ENCODE assay signal across 6 cellular contexts in the genomic region with DNA sequence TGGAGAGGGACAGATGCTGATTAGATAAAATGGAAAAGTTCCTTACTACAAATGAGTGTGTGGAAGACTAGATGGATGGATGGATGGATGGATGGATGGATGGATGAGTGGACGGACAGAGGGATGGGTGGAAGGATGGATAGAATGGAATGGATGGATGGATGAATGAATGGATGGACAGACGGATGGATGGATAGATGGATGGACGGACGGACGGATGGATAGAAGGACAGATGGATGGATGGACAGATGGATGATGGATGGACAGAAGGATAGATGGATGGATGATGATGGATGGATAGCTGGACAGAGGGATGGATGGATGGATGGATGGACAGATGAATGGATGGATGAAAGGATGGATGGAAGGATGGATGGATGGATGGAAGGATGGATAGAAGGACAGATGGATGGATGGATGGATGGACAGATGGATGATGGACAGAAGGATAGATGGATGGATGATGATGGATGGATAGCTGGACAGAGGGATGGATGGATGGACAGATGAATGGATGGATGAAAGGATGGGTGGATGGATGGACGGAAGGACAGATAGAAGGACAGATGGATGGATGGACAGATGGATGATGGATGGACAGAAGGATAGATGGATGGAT.
A peak's percentile ranks its signal among the peaks of the same experiment; 100 is the strongest.
DNase-seq lines count a peak whose midpoint lies in the region; ATAC-seq, FAIRE-seq and TF ChIP-seq lines count a peak whose summit lies in the region.
"Not testable (repeated sequence)": the region's sequence is repeated elsewhere in the genome, so short reads cannot be mapped to it uniquely, and the experiment has no call there.

No MANE protein-coding gene starts in this region.

- TF ChIP-seq CTCF in HEK293 (tag by site-specific recombination; IDR thresholded peaks at IDR 0.05); IMR-90 (conservative IDR thresholded peaks at IDR 0.05; ENCODE audit: low read depth, low read length); K562 (IDR thresholded peaks at IDR 0.05 in 2 of 3, conservative IDR thresholded peaks at IDR 0.05 in 1 of 3; ENCODE audit: insufficient read depth in 2 of 3, low read depth in 1 of 3, low read length in 3 of 3); nephron (IDR thresholded peaks at IDR 0.05; ENCODE audit: unreplicated experiment in 3 of 3); type B pancreatic cell (conservative IDR thresholded peaks at IDR 0.05): not testable (repeated sequence)

- H3K4me1 ChIP-seq in HEK293 (ENCODE audit: control insufficient read depth, insufficient read depth, low read length) (peaks cover 12% of the 10 kb centered on the region), IMR-90 (ENCODE audit: control insufficient read depth, insufficient read depth, low read length) (peaks cover 45% of the 10 kb centered on the region), K562 (replicated peaks in 1 of 2; ENCODE audit: control insufficient read depth in 2 of 2, insufficient read depth in 2 of 2, low read length in 2 of 2) (peaks cover 10 to 52% of the 10 kb centered on the region in 2 experiments)

- peak overlapping the region; percentile 83 for H2AK5ac ChIP-seq in IMR-90 (ENCODE audit: low read depth, low read length)

- H3K9ac ChIP-seq in IMR-90 (ENCODE audit: low read depth, low read length); K562 (ENCODE audit: insufficient read depth in 1 of 2, low read depth in 2 of 2, low read length in 2 of 2): not testable (repeated sequence)

- H3K27ac ChIP-seq in HEK293 (ENCODE audit: extremely low read depth, low read depth, low read length); IMR-90 (ENCODE audit: insufficient read depth, low read length); K562 (ENCODE audit: extremely low read depth, low read depth, low read length): not testable (repeated sequence)

- CTCF ChIA-PET in HEK293 (lab: Yijun Ruan, JAX) (interaction anchor here (0.7 to 2.3 kb wide), 3 partner anchors 8 to 116 kb away, joined by 3 to 8 read pairs (median 7); no protein-coding TSS in a partner anchor), IMR-90 (lab: Yijun Ruan, JAX) (interaction anchor here (1.2 kb wide), 1 partner anchor 11 kb away, joined by 4 read pairs; no protein-coding TSS in a partner anchor)
- CTCF ChIA-PET in K562 (lab: Yijun Ruan, JAX; ENCODE audit: low intra/inter-chr PET ratio) = not testable (repeated sequence)

- H2BK120ac ChIP-seq in IMR-90 (ENCODE audit: low read depth, low read length) = peak overlapping the region; percentile 11; the same call in 1 of the 2 replicates

- H4K5ac ChIP-seq in IMR-90 (ENCODE audit: low read depth, low read length) = not testable (repeated sequence)

- not testable (repeated sequence) for FAIRE-seq in K562 (lab: Jason Lieb, UNC)
- peak; percentile 21 for FAIRE-seq in endometrium (lab: Jason Lieb, UNC)

- not testable (repeated sequence) for H2AK9ac ChIP-seq in IMR-90 (replicated peaks; ENCODE audit: low read depth, low read length, poor library complexity)

- not testable (repeated sequence) for H2BK20ac ChIP-seq in IMR-90 (ENCODE audit: low read depth, low read length)

- DNase-seq in IMR-90; K562 (ENCODE audit: extremely low read depth in 1 of 4, low spot score in 3 of 4); type B pancreatic cell (ENCODE audit: extremely low spot score, unreplicated experiment): not testable (repeated sequence)

- H3K4me3 Mint-ChIP-seq in nephron = not testable (repeated sequence)
- peak overlapping the region; percentile 13 for H3K4me3 Mint-ChIP-seq in type B pancreatic cell

- not testable (repeated sequence) for ATAC-seq in IMR-90 (ENCODE audit: low read depth); K562

- H3K9me3 ChIP-seq in HEK293 (ENCODE audit: control insufficient read depth, insufficient read depth, low read depth, low read length); IMR-90 (ENCODE audit: control insufficient read depth, insufficient read depth, low read length); K562 (replicated peaks; ENCODE audit: control insufficient read depth, insufficient read depth, low read depth, low read length): not testable (repeated sequence)

- dilution Hi-C loops in IMR-90 (cut with HindIII; ENCODE audit: low sequenced_read_pairs, unreplicated experiment) = not testable (repeated sequence)

- H4K20me1 ChIP-seq in IMR-90 (ENCODE audit: insufficient read depth, low read length) (peaks cover 32% of the 10 kb centered on the region), K562 (replicated peaks; ENCODE audit: control insufficient read depth, insufficient read depth, low read length) (peaks cover 56% of the 10 kb centered on the region)

- H3K27me3 ChIP-seq in IMR-90 (ENCODE audit: control insufficient read depth, insufficient read depth, low read length); K562 (ENCODE audit: control insufficient read depth in 2 of 2, insufficient read depth in 2 of 2, low read length in 2 of 2): not testable (repeated sequence)

- H3K4me2 ChIP-seq in IMR-90 (ENCODE audit: low read depth, low read length); K562 (ENCODE audit: insufficient read depth, low read length): not testable (repeated sequence)

- H3K14ac ChIP-seq in IMR-90 (replicated peaks; ENCODE audit: low read depth, low read length) = not testable (repeated sequence)

- TF ChIP-seq RAD21 in IMR-90 (IDR thresholded peaks at IDR 0.05; ENCODE audit: low read length); K562 (CRISPR knock-in tag; conservative IDR thresholded peaks at IDR 0.05 in 1 of 2, IDR thresholded peaks at IDR 0.05 in 1 of 2): not testable (repeated sequence)

- WGBS in IMR-90 (ENCODE audit: extremely low coverage in 2 of 2, insufficient read length in 1 of 2), 2 experiments = 96 to 100% methylated on average over 1 to 6 of the region's 6 CpGs
- WGBS in K562 (ENCODE audit: insufficient coverage, low coverage, missing lambda C conversion rate) = 74% methylated on average over 6 of the region's 6 CpGs

- not testable (repeated sequence) for H4K8ac ChIP-seq in IMR-90 (ENCODE audit: low read depth in 2 of 2, low read length in 2 of 2)

- H3K79me2 ChIP-seq in K562 (ENCODE audit: control insufficient read depth, insufficient read depth, low read length) = not testable (repeated sequence)

- peaks cover 52 to 91% of the 10 kb centered on the region in 2 experiments for H3K79me1 ChIP-seq in IMR-90 (ENCODE audit: low read depth in 1 of 2, low read length in 2 of 2)

- H3K4me3 ChIP-seq in HEK293 (ENCODE audit: low read depth, low read length); IMR-90 (ENCODE audit: insufficient read depth, low read depth, low read length); K562: not testable (repeated sequence)

- in situ Hi-C loops in IMR-90 (cut with MboI; ENCODE audit: low sequenced_read_pairs); K562 (cut with MboI): not testable (repeated sequence)

- H3K4ac ChIP-seq in IMR-90 (ENCODE audit: low read depth, low read length) = peak overlapping the region; percentile 34; the same call in 1 of the 2 replicates

- H4K91ac ChIP-seq in IMR-90 (ENCODE audit: insufficient read depth, low read depth, low read length) = not testable (repeated sequence)

- H3K27me3 Mint-ChIP-seq in nephron (ENCODE audit: low read depth); type B pancreatic cell: not testable (repeated sequence)

- H3K4me1 Mint-ChIP-seq in nephron (peaks cover 83% of the 10 kb centered on the region), type B pancreatic cell (ENCODE audit: unreplicated experiment) (peaks cover 55% of the 10 kb centered on the region)

- H3K27ac Mint-ChIP-seq in nephron = peak overlapping the region; percentile 8 to 76 (median 66)
- H3K27ac Mint-ChIP-seq in type B pancreatic cell = not testable (repeated sequence)

- H2BK5ac ChIP-seq in IMR-90 (ENCODE audit: low read depth, low read length, poor library complexity, severe bottlenecking) = not testable (repeated sequence)

- 0 out of 2 replicates have a peak overlapping the region, but pooled peaks have one; percentile 14 for H3K23ac ChIP-seq in IMR-90 (ENCODE audit: low read depth, low read length)

- POLR2A ChIA-PET in HEK293 (lab: Yijun Ruan, JAX); IMR-90 (lab: Charles Lee; ENCODE audit: unreplicated experiment); K562 (lab: Yijun Ruan, JAX): not testable (repeated sequence)

- intact Hi-C loops in IMR-90 (cut with micrococcal nuclease); K562 (cut with micrococcal nuclease): not testable (repeated sequence)

- not testable (repeated sequence) for H2AFZ ChIP-seq in IMR-90 (replicated peaks; ENCODE audit: low read length, poor library complexity); K562 (ENCODE audit: low read depth, low read length)

- not testable (repeated sequence) for H3K36me3 ChIP-seq in HEK293 (ENCODE audit: control insufficient read depth in 2 of 2, insufficient read depth in 1 of 2, low read length in 2 of 2); IMR-90 (ENCODE audit: control insufficient read depth, insufficient read depth, low read length); K562 (ENCODE audit: control insufficient read depth, insufficient read depth, low read length)

- not testable (repeated sequence) for TF ChIP-seq POLR2A in IMR-90 (IDR thresholded peaks at IDR 0.05; ENCODE audit: low read depth, low read length); K562 (conservative IDR thresholded peaks at IDR 0.05)

- BruUV-seq in IMR-90 (replicated peaks; lab: Mats Ljungman, UMichigan); K562 (replicated peaks; lab: Mats Ljungman, UMichigan): not testable (repeated sequence)

- H3K36me3 Mint-ChIP-seq in nephron (ENCODE audit: low read depth) = not testable (repeated sequence)
- H3K36me3 Mint-ChIP-seq in type B pancreatic cell = peaks cover 12% of the 10 kb centered on the region

- peaks cover 33% of the 10 kb centered on the region for H3K9me1 ChIP-seq in IMR-90 (ENCODE audit: insufficient read depth, low read length)
- H3K9me1 ChIP-seq in K562 (ENCODE audit: control insufficient read depth, insufficient read depth, low read length) = not testable (repeated sequence)

- H3K18ac ChIP-seq in IMR-90 (ENCODE audit: low read depth, low read length) = not testable (repeated sequence)

- not testable (repeated sequence) for H3K56ac ChIP-seq in IMR-90 (ENCODE audit: extremely low read depth, insufficient read depth, low read length)

- H3K9me3 Mint-ChIP-seq in nephron, type B pancreatic cell: not testable (repeated sequence)

- TF ChIP-seq EP300 in K562 (IDR thresholded peaks at IDR 0.05; ENCODE audit: low read length) = not testable (repeated sequence)

- not testable (repeated sequence) for H2BK15ac ChIP-seq in IMR-90 (ENCODE audit: low read depth, low read length)
